In the genomic region with DNA sequence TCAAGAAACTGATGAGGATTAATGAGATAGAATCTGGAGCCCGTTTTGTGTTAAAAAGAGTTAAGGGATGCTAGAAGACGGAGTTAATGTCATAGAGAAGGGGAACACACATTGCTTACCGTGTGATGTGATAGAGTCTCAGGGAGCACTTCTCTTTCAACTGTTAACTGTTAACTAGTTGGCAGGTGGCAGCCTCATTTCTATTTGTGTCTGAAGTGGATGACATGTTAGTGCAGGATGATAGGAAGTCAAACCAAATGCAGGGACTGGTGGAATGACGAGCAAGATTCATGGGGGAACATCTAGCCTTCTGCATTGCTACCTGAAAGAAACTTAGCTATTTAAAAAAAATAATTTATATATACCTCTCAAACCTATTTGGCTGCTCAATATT, we compare ENCODE assay signal across 20 cellular contexts.
"Had no signal": no experiment of that assay in that cellular context is flagged by ENCODE, and none has a peak within 500 bp of the region (broad histone marks: within the 10 kb centered on the region; RNA-seq: fewer than 3 reads in every experiment).

No MANE protein-coding gene starts in this region.

- H3K27me3 ChIP-seq: esophagus squamous epithelium, tibial artery had no signal

- H3K9me3 ChIP-seq: esophagus squamous epithelium, tibial artery had no signal

- H3K4me3 ChIP-seq: esophagus squamous epithelium, tibial artery had no signal

- DNase-seq: activated CD4-positive, alpha-beta T cell treated with anti-CD3 and anti-CD28 coated beads for 36 hours; activated CD8-positive, alpha-beta T cell treated with anti-CD3 and anti-CD28 coated beads for 36 hours; activated naive CD4-positive, alpha-beta T cell; activated naive CD8-positive, alpha-beta T cell treated with anti-CD3 and anti-CD28 coated beads for 36 hours; activated T-cell treated with anti-CD3 and anti-CD28 coated beads, Interleukin-2, amount 50 U/mL, for 1 hour; amniotic stem cell; effector memory CD8-positive, alpha-beta T cell; esophagus squamous epithelium; hippocampal formation; left colon; mammary epithelial cell; midbrain; nephron progenitor cell; occipital lobe; retina; stimulated activated naive CD8-positive, alpha-beta T cell treated with anti-CD3 and anti-CD28 coated beads, Interleukin-15, Interleukin-2, amounts not matched to agents 100 U/mL and 50 U/mL, for 24 hours; substantia nigra; tibial artery had no signal

- H3K4me1 ChIP-seq: tibial artery had no signal

- ATAC-seq: activated CD4-positive, alpha-beta T cell treated with anti-CD3 and anti-CD28 coated beads for 36 hours; activated CD8-positive, alpha-beta T cell treated with anti-CD3 and anti-CD28 coated beads for 36 hours; activated T-helper 17 cell treated with anti-CD3 and anti-CD28 coated beads, Interleukin-2, amount 50 U/mL, for 72 hours; effector memory CD8-positive, alpha-beta T cell; left colon; stimulated activated naive CD8-positive, alpha-beta T cell treated with anti-CD3 and anti-CD28 coated beads, Interleukin-15, Interleukin-2, amounts not matched to agents 100 U/mL and 50 U/mL, for 24 hours; WTC11 had no signal

- H3K27ac ChIP-seq: esophagus squamous epithelium, tibial artery had no signal
